ENCODE assay signal across 2 cellular contexts in genomic region chr16:23353440-23353839, GRCh38.
TF ChIP-seq lines count a peak whose summit lies in the region.

No MANE protein-coding gene starts in this region.

TF ChIP-seq in HEK293T, 16 proteins besides CTCF, POLR2A, EP300 and RAD21 (continued from another document):
- TF ChIP-seq LEF1 (IDR thresholded peaks at IDR 0.05; ENCODE audit: borderline replicate concordance) = no peak

TF ChIP-seq in K562, 482 proteins besides CTCF, POLR2A, EP300 and RAD21:
- peak; percentile 61 for TF ChIP-seq MGA (IDR thresholded peaks at IDR 0.05)
- TF ChIP-seq JUND (IDR thresholded peaks at IDR 0.05; ENCODE audit: borderline replicate concordance, low read depth, low read length) = no peak
- no peak for TF ChIP-seq JUND (tag; IDR thresholded peaks at IDR 0.05; ENCODE audit: borderline replicate concordance, low read depth, low read length)
- TF ChIP-seq HOXB6 (CRISPR knock-in tag; IDR thresholded peaks at IDR 0.05; ENCODE audit: borderline replicate concordance) = no peak
- TF ChIP-seq ARID1B (IDR thresholded peaks at IDR 0.05) = no peak
- peak; percentile 28; the same call in 1 of the 2 replicates for TF ChIP-seq ATF7 (IDR thresholded peaks at IDR 0.05)
- TF ChIP-seq NFYB (IDR thresholded peaks at IDR 0.05; ENCODE audit: extremely low read depth, insufficient read length) = peak; percentile 24
- TF ChIP-seq ATF1 (CRISPR knock-in tag; IDR thresholded peaks at IDR 0.05) = no peak
- no peak for TF ChIP-seq ATF1 (tag; IDR thresholded peaks at IDR 0.05)
- TF ChIP-seq THAP7 (CRISPR knock-in tag; IDR thresholded peaks at IDR 0.05) = no peak
- TF ChIP-seq TCF15 (CRISPR knock-in tag; IDR thresholded peaks at IDR 0.05) = no peak
- TF ChIP-seq ZC3H8 (IDR thresholded peaks at IDR 0.05) = no peak
- TF ChIP-seq PURB (CRISPR knock-in tag; IDR thresholded peaks at IDR 0.05; ENCODE audit: low read depth) = no peak
- no peak for TF ChIP-seq EWSR1 (IDR thresholded peaks at IDR 0.05; ENCODE audit: borderline replicate concordance, low read depth, partially characterized antibody)
- peak; percentile 85 for TF ChIP-seq USF2 (CRISPR knock-in tag; IDR thresholded peaks at IDR 0.05)
- no peak for TF ChIP-seq ZNF12 (CRISPR knock-in tag; IDR thresholded peaks at IDR 0.05)
- peak; percentile 23; the same call in 1 of the 2 replicates for TF ChIP-seq CBFA2T2 (conservative IDR thresholded peaks at IDR 0.05)
- TF ChIP-seq ETV1 (tag; conservative IDR thresholded peaks at IDR 0.05; ENCODE audit: low read depth) = no peak
- TF ChIP-seq MNT (conservative IDR thresholded peaks at IDR 0.05) = no peak
- no peak for TF ChIP-seq CC2D1A (IDR thresholded peaks at IDR 0.05)
- no peak for TF ChIP-seq NKRF (IDR thresholded peaks at IDR 0.05; ENCODE audit: borderline replicate concordance)
- no peak for TF ChIP-seq CREM (IDR thresholded peaks at IDR 0.05; ENCODE audit: low read depth)
- peak; percentile 25 for TF ChIP-seq PRDM10 (IDR thresholded peaks at IDR 0.05; ENCODE audit: partially characterized antibody)
- no peak for TF ChIP-seq ZNF23 (CRISPR knock-in tag; IDR thresholded peaks at IDR 0.05)
- TF ChIP-seq USF1 (CRISPR knock-in tag; IDR thresholded peaks at IDR 0.05) = peak; percentile 91
- peak; percentile 60; the same call in 1 of the 2 replicates for TF ChIP-seq L3MBTL2 (IDR thresholded peaks at IDR 0.05)
- peak; percentile 88 for TF ChIP-seq RAD51 (IDR thresholded peaks at IDR 0.05; ENCODE audit: borderline replicate concordance, low read depth)
- TF ChIP-seq KLF13 (tag; IDR thresholded peaks at IDR 0.05; ENCODE audit: borderline replicate concordance, low read depth) = no peak
- no peak for TF ChIP-seq TCF7 (IDR thresholded peaks at IDR 0.05; ENCODE audit: borderline replicate concordance)
- TF ChIP-seq KAT7 (CRISPR knock-in tag; IDR thresholded peaks at IDR 0.05; ENCODE audit: borderline replicate concordance) = no peak
- TF ChIP-seq RFX7 (CRISPR knock-in tag; IDR thresholded peaks at IDR 0.05) = no peak
- TF ChIP-seq RBM25 (IDR thresholded peaks at IDR 0.05; ENCODE audit: low read depth, low read length, severe bottlenecking) = peak; percentile 16
- no peak for TF ChIP-seq ILK (tag; IDR thresholded peaks at IDR 0.05; ENCODE audit: borderline replicate concordance, low read depth)
- TF ChIP-seq DPF2 (IDR thresholded peaks at IDR 0.05) = no peak
- no peak for TF ChIP-seq IRF9 (tag; IDR thresholded peaks at IDR 0.05)
TF ChIP-seq in K562: peak in this region for 10.
